In the genomic region with DNA sequence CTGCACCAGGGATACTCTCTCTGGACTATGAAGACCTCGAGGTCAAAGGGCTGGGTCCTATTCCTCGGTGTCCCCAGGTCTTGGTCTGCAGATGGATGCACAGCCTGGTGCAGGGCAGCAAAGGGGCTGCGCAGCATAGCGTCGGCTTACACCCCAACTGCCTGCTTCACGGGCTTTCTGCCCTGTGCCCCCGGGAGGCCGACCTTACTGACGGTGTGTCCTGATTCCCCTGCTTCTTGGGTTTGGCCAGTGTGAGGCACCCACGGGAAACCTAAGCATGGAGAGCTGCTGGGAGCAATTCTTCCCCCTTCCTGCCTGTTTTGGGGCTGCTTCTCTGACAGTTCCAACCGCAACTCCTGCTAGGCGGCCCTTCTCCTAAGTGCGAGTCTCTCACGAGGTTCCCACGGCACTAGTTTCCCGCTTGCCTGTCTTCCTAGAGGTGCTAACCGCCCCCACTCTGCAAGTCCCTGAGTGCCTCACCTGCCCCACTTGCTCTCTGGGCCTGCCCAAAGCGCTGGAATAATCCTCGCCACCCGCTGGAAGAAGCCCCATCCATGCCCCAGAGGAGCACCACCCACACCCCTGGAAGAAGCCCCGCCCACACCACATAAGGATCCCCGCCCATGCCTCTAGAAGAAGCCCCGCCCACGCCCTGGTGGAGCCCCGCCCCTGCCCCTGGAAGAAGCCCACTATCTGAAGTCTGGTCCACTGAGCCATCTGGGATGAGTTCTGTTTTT, we compare ENCODE assay signal across 17 cellular contexts. TPM values are rescaled to one million over a fixed set of nuclear protein-coding genes. Genes with fewer than 3 reads are reported as not detected.
DNase-seq lines count a peak whose midpoint lies in the region; ATAC-seq and TF ChIP-seq lines count a peak whose summit lies in the region.
"Had no signal": no experiment of that assay in that cellular context is flagged by ENCODE, and none has a peak within 500 bp of the region (broad histone marks: within the 10 kb centered on the region; RNA-seq: fewer than 3 reads in every experiment).

No MANE protein-coding gene starts in this region.

- H3K36me3 Mint-ChIP-seq in activated CD4-positive, alpha-beta memory T cell treated with anti-CD3 and anti-CD28 coated beads for 36 hours: no peaks in the 10 kb centered on the region
- H3K36me3 Mint-ChIP-seq in activated CD4-positive, alpha-beta memory T cell treated with anti-CD3 and anti-CD28 coated beads, Interleukin-2, amount 10 ng/mL, durations not matched to agents 7 days and 5 days (ENCODE audit: low read depth): no peaks in the 10 kb centered on the region
- H3K36me3 Mint-ChIP-seq: activated naive CD8-positive, alpha-beta T cell had no signal

- H3K4me3 ChIP-seq in colonic mucosa: no peak overlapping the region
- H3K4me3 ChIP-seq: left lung, MG63 had no signal

- DNase-seq in activated CD4-positive, alpha-beta memory T cell treated with anti-CD3 and anti-CD28 coated beads for 36 hours: peak; percentile 13
- no peak for DNase-seq in activated CD4-positive, alpha-beta memory T cell treated with anti-CD3 and anti-CD28 coated beads, Interleukin-2, amount 10 ng/mL, durations not matched to agents 7 days and 5 days
- DNase-seq in colonic mucosa: peak; percentile 31
- DNase-seq in COR-L47 (lab: John Stamatoyannopoulos, UW): no peak
- DNase-seq in NCI-H2029 treated with DMSO at 0.1 percent for 48 hours (lab: John Stamatoyannopoulos, UW): no peak
- DNase-seq: activated T-cell treated with anti-CD3 and anti-CD28 coated beads, Interleukin-2, amount 50 U/mL, for 1 hour; Calu3; left lung; MG63; T-helper 2 cell had no signal

- H3K36me3 ChIP-seq in colonic mucosa: no peaks in the 10 kb centered on the region
- H3K36me3 ChIP-seq: left lung, MG63 had no signal

- H3K27me3 Mint-ChIP-seq in activated CD4-positive, alpha-beta memory T cell treated with anti-CD3 and anti-CD28 coated beads for 36 hours: peaks cover 9% of the 10 kb centered on the region
- H3K27me3 Mint-ChIP-seq in activated CD4-positive, alpha-beta memory T cell treated with anti-CD3 and anti-CD28 coated beads, Interleukin-2, amount 10 ng/mL, durations not matched to agents 7 days and 5 days: peaks cover 7% of the 10 kb centered on the region
- H3K27me3 Mint-ChIP-seq: progenitor cell of endocrine pancreas; stimulated activated naive CD8-positive, alpha-beta T cell treated with anti-CD3 and anti-CD28 coated beads, Interleukin-15, Interleukin-2, amounts not matched to agents 100 ng/mL and 50 ng/mL, for 24 hours had no signal

- intact Hi-C loops in activated CD4-positive, alpha-beta memory T cell treated with anti-CD3 and anti-CD28 coated beads for 36 hours (cut with micrococcal nuclease): no loop called here
- intact Hi-C loops in colonic mucosa (cut with DNase I): no loop called here

- H3K9ac ChIP-seq in colonic mucosa (ENCODE audit: low read depth in 2 of 2, low read length in 2 of 2): no peak overlapping the region

- H3K9me3 ChIP-seq in colonic mucosa: no peaks in the 10 kb centered on the region
- H3K9me3 ChIP-seq: left lung, MG63 had no signal

- H3K27ac ChIP-seq in colonic mucosa (no peak overlapping the region), temporal lobe (ENCODE audit: low read depth, low read length) (peak overlapping the region; percentile 73)
- H3K27ac ChIP-seq: left lung had no signal

- POLR2A ChIA-PET in activated CD4-positive, alpha-beta memory T cell treated with anti-CD3 and anti-CD28 coated beads for 36 hours (lab: Charles Lee): no interaction called here
- POLR2A ChIA-PET in activated CD4-positive, alpha-beta memory T cell treated with anti-CD3 and anti-CD28 coated beads, Interleukin-2, amount 10 ng/mL, durations not matched to agents 7 days and 5 days (lab: Charles Lee): no interaction called here

- no peak for TF ChIP-seq EP300 in Ishikawa (IDR thresholded peaks at IDR 0.05; ENCODE audit: borderline replicate concordance)

- no peaks in the 10 kb centered on the region for H3K9me3 Mint-ChIP-seq in activated CD4-positive, alpha-beta memory T cell treated with anti-CD3 and anti-CD28 coated beads for 36 hours
- no peaks in the 10 kb centered on the region for H3K9me3 Mint-ChIP-seq in activated CD4-positive, alpha-beta memory T cell treated with anti-CD3 and anti-CD28 coated beads, Interleukin-2, amount 10 ng/mL, durations not matched to agents 7 days and 5 days
- H3K9me3 Mint-ChIP-seq: stimulated activated naive CD8-positive, alpha-beta T cell treated with anti-CD3 and anti-CD28 coated beads, Interleukin-15, Interleukin-2, amounts not matched to agents 100 ng/mL and 50 ng/mL, for 24 hours had no signal

- no peak overlapping the region for H3K27ac Mint-ChIP-seq in activated CD4-positive, alpha-beta memory T cell treated with anti-CD3 and anti-CD28 coated beads for 36 hours
- no peak overlapping the region for H3K27ac Mint-ChIP-seq in activated CD4-positive, alpha-beta memory T cell treated with anti-CD3 and anti-CD28 coated beads, Interleukin-2, amount 10 ng/mL, durations not matched to agents 7 days and 5 days
- H3K27ac Mint-ChIP-seq: activated naive CD8-positive, alpha-beta T cell; progenitor cell of endocrine pancreas; stimulated activated naive CD8-positive, alpha-beta T cell treated with anti-CD3 and anti-CD28 coated beads, Interleukin-15, Interleukin-2, amounts not matched to agents 100 ng/mL and 50 ng/mL, for 24 hours had no signal

- no peaks in the 10 kb centered on the region for H3K4me1 ChIP-seq in colonic mucosa

- TF ChIP-seq RAD21 in Ishikawa (IDR thresholded peaks at IDR 0.05; ENCODE audit: low read depth): no peak

- H3K4me1 Mint-ChIP-seq in activated CD4-positive, alpha-beta memory T cell treated with anti-CD3 and anti-CD28 coated beads for 36 hours (ENCODE audit: low read depth): no peaks in the 10 kb centered on the region
- H3K4me1 Mint-ChIP-seq in activated CD4-positive, alpha-beta memory T cell treated with anti-CD3 and anti-CD28 coated beads, Interleukin-2, amount 10 ng/mL, durations not matched to agents 7 days and 5 days: no peaks in the 10 kb centered on the region

- H3K4me3 Mint-ChIP-seq in activated CD4-positive, alpha-beta memory T cell treated with anti-CD3 and anti-CD28 coated beads for 36 hours: no peak overlapping the region
- H3K4me3 Mint-ChIP-seq in activated CD4-positive, alpha-beta memory T cell treated with anti-CD3 and anti-CD28 coated beads, Interleukin-2, amount 10 ng/mL, durations not matched to agents 7 days and 5 days: no peak overlapping the region
- H3K4me3 Mint-ChIP-seq: activated naive CD8-positive, alpha-beta T cell; stimulated activated naive CD8-positive, alpha-beta T cell treated with anti-CD3 and anti-CD28 coated beads, Interleukin-15, Interleukin-2, amounts not matched to agents 100 ng/mL and 50 ng/mL, for 24 hours had no signal

- H3K27me3 ChIP-seq in colonic mucosa: no peaks in the 10 kb centered on the region
- H3K27me3 ChIP-seq: MG63 had no signal

- TF ChIP-seq CTCF in colonic mucosa (IDR thresholded peaks at IDR 0.05): no peak

- CTCF ChIA-PET in activated CD4-positive, alpha-beta memory T cell treated with anti-CD3 and anti-CD28 coated beads for 36 hours (lab: Charles Lee): interaction anchor here (1.0 kb wide), 1 partner anchor 32 kb away, joined by 3 read pairs; no protein-coding TSS in a partner anchor
- CTCF ChIA-PET in activated CD4-positive, alpha-beta memory T cell treated with anti-CD3 and anti-CD28 coated beads, Interleukin-2, amount 10 ng/mL, durations not matched to agents 7 days and 5 days (lab: Charles Lee): no interaction called here

- no peak for ATAC-seq in HG02852 (IDR thresholded peaks at IDR 0.05; ENCODE audit: unreplicated experiment)
- ATAC-seq: left lung had no signal

TF ChIP-seq in Ishikawa, 13 proteins besides CTCF, POLR2A, EP300 and RAD21:
- TF ChIP-seq, protein P1, sequence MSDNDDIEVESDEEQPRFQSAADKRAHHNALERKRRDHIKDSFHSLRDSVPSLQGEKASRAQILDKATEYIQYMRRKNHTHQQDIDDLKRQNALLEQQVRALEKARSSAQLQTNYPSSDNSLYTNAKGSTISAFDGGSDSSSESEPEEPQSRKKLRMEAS (IDR thresholded peaks at IDR 0.05): no peak
- 0 out of 2 replicates have a peak, but pooled peaks have one; percentile 3 for TF ChIP-seq ZBTB7A (IDR thresholded peaks at IDR 0.05; ENCODE audit: low read depth)
- TF ChIP-seq TAF1 (IDR thresholded peaks at IDR 0.05; ENCODE audit: low read depth): no peak

RNA-seq across cellular contexts. Expression of a gene that starts 54.0 kb away (rescaled TPM):
- total RNA-seq in activated CD4-positive, alpha-beta memory T cell treated with anti-CD3 and anti-CD28 coated beads for 36 hours: not detected
- total RNA-seq in activated CD4-positive, alpha-beta memory T cell treated with anti-CD3 and anti-CD28 coated beads, Interleukin-2, amount 10 ng/mL, durations not matched to agents 7 days and 5 days: not detected
- 1 to 10 TPM; 1.2 to 4.4 TPM for total RNA-seq in colonic mucosa
- total RNA-seq in temporal lobe: under 0.01 TPM
- total RNA-seq: Calu3, HT-29 had no signal

Comparison
In these comparisons a context has a peak if more than half of its experiments do, and no peak if none do; other contexts are left out.
1. DNase-seq: peak in activated CD4-positive, alpha-beta memory T cell treated with anti-CD3 and anti-CD28 coated beads for 36 hours (single experiment) and colonic mucosa (single experiment); none in activated CD4-positive, alpha-beta memory T cell treated with anti-CD3 and anti-CD28 coated beads, Interleukin-2, amount 10 ng/mL, durations not matched to agents 7 days and 5 days (single experiment), COR-L47 (single experiment) and NCI-H2029 treated with DMSO at 0.1 percent for 48 hours (single experiment).